In the genomic region with DNA sequence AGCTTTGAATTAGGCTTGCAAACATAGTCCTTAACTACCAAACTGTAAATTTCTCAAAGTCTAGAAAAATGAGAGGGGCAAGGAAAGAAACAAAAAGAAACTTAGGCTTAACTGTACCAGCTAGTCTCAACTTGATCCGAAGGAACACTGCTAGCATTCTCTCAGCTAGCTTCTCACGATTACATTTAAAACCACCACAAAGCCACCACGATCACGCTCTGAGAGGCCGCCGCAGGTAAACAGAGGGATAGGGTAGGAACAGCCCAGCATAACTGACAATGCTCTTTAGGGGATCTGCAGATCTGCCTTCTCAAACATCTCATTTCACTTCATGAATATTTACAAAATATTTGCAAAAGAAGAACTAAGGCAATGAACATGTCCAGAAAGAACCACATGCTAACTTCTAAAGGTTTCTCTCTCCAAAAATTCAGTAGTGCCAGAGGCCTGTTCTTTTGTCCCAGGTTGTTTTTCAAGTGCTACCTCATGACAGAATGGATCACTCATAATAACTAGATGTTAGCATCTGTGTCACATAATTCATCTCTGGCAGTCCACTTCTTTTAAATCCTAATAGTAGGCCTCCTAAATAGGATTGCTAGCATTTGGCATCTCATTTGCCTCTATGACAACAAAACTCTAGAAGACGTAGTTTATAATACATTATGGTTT, we compare ENCODE assay signal across 11 cellular contexts. TPM values are rescaled to one million over a fixed set of nuclear protein-coding genes. Genes with fewer than 3 reads are reported as not detected.
DNase-seq lines count a peak whose midpoint lies in the region; FAIRE-seq and TF ChIP-seq lines count a peak whose summit lies in the region.
"Had no signal": no experiment of that assay in that cellular context is flagged by ENCODE, and none has a peak within 500 bp of the region (broad histone marks: within the 10 kb centered on the region; RNA-seq: fewer than 3 reads in every experiment).

No MANE protein-coding gene starts in this region.

- POLR2A ChIA-PET in Caco-2 (lab: Charles Lee): no interaction called here

- H3K18ac ChIP-seq in trophoblast cell (ENCODE audit: low read length): no peak overlapping the region

- H3K4me2 ChIP-seq in astrocyte (ENCODE audit: low read length) (peak overlapping the region; percentile 7), trophoblast cell (ENCODE audit: low read length) (no peak overlapping the region)

- peaks cover 98% of the 10 kb centered on the region for H4K20me1 ChIP-seq in astrocyte (ENCODE audit: insufficient read depth, low read length)

- H2AK5ac ChIP-seq in trophoblast cell (ENCODE audit: low read length): no peak overlapping the region

- H3K27me3 ChIP-seq in astrocyte (ENCODE audit: insufficient read depth, low read length) (no peaks in the 10 kb centered on the region), trophoblast cell (ENCODE audit: insufficient read depth, low read length) (no peaks in the 10 kb centered on the region), Caco-2 (replicated peaks; ENCODE audit: control insufficient read depth, insufficient read depth, low read length) (no peaks in the 10 kb centered on the region)
- H3K27me3 ChIP-seq: heart left ventricle had no signal

- peak overlapping the region; percentile 0 for H3K4me3 Mint-ChIP-seq in astrocyte (ENCODE audit: unreplicated experiment)
- no peak overlapping the region for H3K4me3 Mint-ChIP-seq in Caco-2 (ENCODE audit: unreplicated experiment)

- intact Hi-C loops in Caco-2 (cut with micrococcal nuclease; ENCODE audit: unreplicated experiment): no loop called here

- H4K91ac ChIP-seq in trophoblast cell (ENCODE audit: low read depth, low read length): no peak overlapping the region

- H3K27ac ChIP-seq in astrocyte (ENCODE audit: low read depth, low read length) (no peak overlapping the region), trophoblast cell (ENCODE audit: low read depth, low read length) (no peak overlapping the region)
- H3K27ac ChIP-seq: heart left ventricle had no signal

- no peak for TF ChIP-seq CTCF in astrocyte (IDR thresholded peaks at IDR 0.05; ENCODE audit: insufficient read depth, low read depth, low read length)
- TF ChIP-seq CTCF in Caco-2 (IDR thresholded peaks at IDR 0.05; ENCODE audit: insufficient read depth in 1 of 2, low read depth in 1 of 2, low read length in 1 of 2, severe bottlenecking in 1 of 2, unreplicated experiment in 1 of 2): no peak

- no peak for TF ChIP-seq POLR2A in GM12891 (IDR thresholded peaks at IDR 0.05; ENCODE audit: low read depth, low read length)

- no peaks in the 10 kb centered on the region for H3K79me1 ChIP-seq in trophoblast cell (ENCODE audit: low read length)

- peak overlapping the region; percentile 78 for H3K4ac ChIP-seq in trophoblast cell (ENCODE audit: low read depth, low read length)

- H3K9me3 Mint-ChIP-seq in astrocyte (ENCODE audit: unreplicated experiment) (peaks cover 1% of the 10 kb centered on the region), Caco-2 (ENCODE audit: unreplicated experiment) (no peaks in the 10 kb centered on the region)
- H3K9me3 Mint-ChIP-seq: naive B cell had no signal

- H3K27ac Mint-ChIP-seq in astrocyte (ENCODE audit: unreplicated experiment): peak overlapping the region; percentile 92
- H3K27ac Mint-ChIP-seq in Caco-2 (ENCODE audit: unreplicated experiment): no peak overlapping the region

- no peak overlapping the region for H4K12ac ChIP-seq in trophoblast cell (ENCODE audit: low read depth, low read length)

- no peak overlapping the region for H4K8ac ChIP-seq in trophoblast cell (ENCODE audit: low read depth, low read length)

- H3K14ac ChIP-seq in trophoblast cell (ENCODE audit: low read length): no peak overlapping the region

- H2BK120ac ChIP-seq in trophoblast cell (ENCODE audit: insufficient read depth, low read length, poor library complexity): no peak overlapping the region

- H3K4me3 ChIP-seq in astrocyte (ENCODE audit: insufficient read depth, low read depth, low read length) (no peak overlapping the region), trophoblast cell (ENCODE audit: low read depth, low read length) (no peak overlapping the region), Caco-2 (ENCODE audit: low read depth, low read length) (no peak overlapping the region)
- H3K4me3 ChIP-seq: heart left ventricle had no signal

- FAIRE-seq in GM12891 (lab: Jason Lieb, UNC): peak; percentile 75
- FAIRE-seq in astrocyte (lab: Jason Lieb, UNC): no peak

- H3K4me1 ChIP-seq in astrocyte (ENCODE audit: insufficient read depth, low read length) (peaks cover 6% of the 10 kb centered on the region), trophoblast cell (ENCODE audit: control insufficient read depth in 1 of 2, insufficient read depth in 2 of 2, low read length in 2 of 2) (peaks cover 3 to 13% of the 10 kb centered on the region in 2 experiments), Caco-2 (peaks cover 27% of the 10 kb centered on the region)

- no peaks in the 10 kb centered on the region for H3K9me3 ChIP-seq in astrocyte (ENCODE audit: insufficient read depth, low read depth, low read length)
- H3K9me3 ChIP-seq in trophoblast cell (ENCODE audit: insufficient read depth, low read depth, low read length): no peaks in the 10 kb centered on the region
- no peaks in the 10 kb centered on the region for H3K9me3 ChIP-seq in Caco-2
- H3K9me3 ChIP-seq: heart left ventricle had no signal

- CTCF ChIA-PET in Caco-2 (lab: Charles Lee): no interaction called here

- H3K36me3 ChIP-seq in astrocyte (ENCODE audit: insufficient read depth, low read length) (no peaks in the 10 kb centered on the region), trophoblast cell (ENCODE audit: control insufficient read depth in 1 of 2, insufficient read depth in 2 of 2, low read length in 2 of 2) (no peaks in the 10 kb centered on the region), Caco-2 (ENCODE audit: control insufficient read depth, insufficient read depth, low read length) (no peaks in the 10 kb centered on the region)

- H2BK12ac ChIP-seq in trophoblast cell (ENCODE audit: low read length): no peak overlapping the region

- no peak overlapping the region for H2BK5ac ChIP-seq in trophoblast cell (ENCODE audit: low read depth, low read length, poor library complexity)

- H3K27me3 Mint-ChIP-seq in astrocyte (ENCODE audit: low read depth, unreplicated experiment) (no peaks in the 10 kb centered on the region), Caco-2 (ENCODE audit: insufficient read depth, unreplicated experiment) (no peaks in the 10 kb centered on the region)
- H3K27me3 Mint-ChIP-seq: naive B cell had no signal

- H3K4me1 Mint-ChIP-seq in astrocyte (ENCODE audit: low read depth, unreplicated experiment) (peaks cover 53% of the 10 kb centered on the region), Caco-2 (ENCODE audit: low read depth, unreplicated experiment) (peaks cover 23% of the 10 kb centered on the region)

- DNase-seq in GM12891 (ENCODE audit: insufficient read length, low spot score) (no peak), NCI-H2227 treated with DMSO at 0.1 percent for 48 hours (lab: John Stamatoyannopoulos, UW) (peak; percentile 49), astrocyte (ENCODE audit: low read depth) (no peak), trophoblast cell (no peak), Caco-2 (no peak), Kasumi-1 (lab: John Stamatoyannopoulos, UW) (no peak), cerebellar nuclear complex (lab: John Stamatoyannopoulos, UW) (no peak)
- DNase-seq: HCEC 1CT, heart left ventricle, naive B cell, NCI-H1048 had no signal

- no peak overlapping the region for H3K23ac ChIP-seq in trophoblast cell (ENCODE audit: low read length)

- no peak overlapping the region for H3K9ac ChIP-seq in astrocyte (ENCODE audit: low read length)
- H3K9ac ChIP-seq in trophoblast cell (ENCODE audit: low read length): no peak overlapping the region

- H3K36me3 Mint-ChIP-seq in astrocyte (ENCODE audit: low read depth, unreplicated experiment) (peaks cover 17% of the 10 kb centered on the region), Caco-2 (ENCODE audit: insufficient read depth, unreplicated experiment) (peaks cover 15% of the 10 kb centered on the region)

- no CpG with 5 or more reads among the region's 7 CpGs for WGBS in trophoblast cell (ENCODE audit: extremely low coverage, insufficient coverage, insufficient read length)

- H3K79me2 ChIP-seq in astrocyte (ENCODE audit: insufficient read depth, low read length): peaks cover 100% of the 10 kb centered on the region
- peaks cover 4% of the 10 kb centered on the region for H3K79me2 ChIP-seq in trophoblast cell (ENCODE audit: control insufficient read depth, insufficient read depth, low read length, poor library complexity)

- H2AFZ ChIP-seq in astrocyte (ENCODE audit: low read depth, low read length) (no peak overlapping the region), trophoblast cell (ENCODE audit: insufficient read depth, low read length, poor library complexity) (no peak overlapping the region)

- no TSS peak for BruUV-seq in Caco-2 (replicated peaks; lab: Mats Ljungman, UMichigan)

TF ChIP-seq in GM12891, 5 proteins besides CTCF, POLR2A, EP300 and RAD21:
- no peak for TF ChIP-seq SPI1 (IDR thresholded peaks at IDR 0.05; ENCODE audit: low read depth, low read length)
- no peak for TF ChIP-seq POU2F2 (IDR thresholded peaks at IDR 0.05; ENCODE audit: low read depth, low read length)
- TF ChIP-seq POLR2AphosphoS5 (IDR thresholded peaks at IDR 0.05; ENCODE audit: low read depth, low read length): no peak
- TF ChIP-seq PAX5 (IDR thresholded peaks at IDR 0.05; ENCODE audit: insufficient read depth, low read length, severe bottlenecking): no peak
- TF ChIP-seq TAF1 (IDR thresholded peaks at IDR 0.05; ENCODE audit: low read depth, low read length): no peak

RNA-seq across cellular contexts. Expression of a gene that starts 18.9 kb away (rescaled TPM):
- 28.1 TPM for polyA plus RNA-seq in GM12891 (2012; ENCODE audit: low read depth, missing spikeins)
- total RNA-seq in astrocyte (69.7 and 70.3 TPM in 2 replicates), Caco-2 (2022) (42.8 and 46.1 TPM in 2 replicates)
- 44.1 and 47.0 TPM in 2 replicates for polyA plus RNA-seq in trophoblast cell (2013)
